ENCODE assay signal across 7 cellular contexts in genomic region chrY:26671078-26671879, GRCh38.
DNase-seq lines count a peak whose midpoint lies in the region; ATAC-seq and TF ChIP-seq lines count a peak whose summit lies in the region.
"Not testable (repeated sequence)": the region's sequence is repeated elsewhere in the genome, so short reads cannot be mapped to it uniquely, and the experiment has no call there.

No MANE protein-coding gene starts in this region.

- not testable (repeated sequence) for H3K27ac ChIP-seq in endodermal cell (ENCODE audit: low read depth, low read length); iPS-20b (ENCODE audit: low read length); gastrocnemius medialis

- WGBS in endodermal cell (ENCODE audit: insufficient coverage in 1 of 2, insufficient read length in 1 of 2), 2 experiments, result 80 to 83% methylated on average over 14 of the region's 14 CpGs

- H3K27me3 ChIP-seq in endodermal cell (ENCODE audit: control insufficient read depth, insufficient read depth, low read length, poor library complexity, severe bottlenecking); iPS-20b (ENCODE audit: insufficient read depth, low read length); gastrocnemius medialis: not testable (repeated sequence)

- TF ChIP-seq CTCF in GM10266 (IDR thresholded peaks at IDR 0.05; ENCODE audit: control insufficient read depth, insufficient read depth, low read depth, missing control alignments); endodermal cell (conservative IDR thresholded peaks at IDR 0.05); gastrocnemius medialis (IDR thresholded peaks at IDR 0.05 in 4 of 5, conservative IDR thresholded peaks at IDR 0.05 in 1 of 5): not testable (repeated sequence)

- not testable (repeated sequence) for H3K36me3 ChIP-seq in endodermal cell (ENCODE audit: control insufficient read depth, insufficient read depth, low read length); iPS-20b (ENCODE audit: insufficient read depth, low read depth, low read length); gastrocnemius medialis

- peaks cover 15% of the 10 kb centered on the region for H3K9me3 ChIP-seq in T-helper 17 cell (ENCODE audit: control insufficient read depth, low read length, poor library complexity, severe bottlenecking)
- peaks cover 30% of the 10 kb centered on the region for H3K9me3 ChIP-seq in endodermal cell (ENCODE audit: control insufficient read depth, low read length)
- H3K9me3 ChIP-seq in iPS-20b (ENCODE audit: insufficient read depth, low read depth, low read length), result peaks cover 33% of the 10 kb centered on the region
- not testable (repeated sequence) for H3K9me3 ChIP-seq in gastrocnemius medialis

- intact Hi-C loops in gastrocnemius medialis (cut with DNase I; ENCODE audit: low total_unique reads), result not testable (repeated sequence)

- not testable (repeated sequence) for TF ChIP-seq POLR2A in gastrocnemius medialis (IDR thresholded peaks at IDR 0.05)

- not testable (repeated sequence) for H3K27ac Mint-ChIP-seq in T-helper 17 cell, endodermal cell

- H3K4me1 Mint-ChIP-seq in T-helper 17 cell, endodermal cell: not testable (repeated sequence)

- not testable (repeated sequence) for H3K4me3 Mint-ChIP-seq in T-helper 17 cell, endodermal cell

- H3K4me3 ChIP-seq in endodermal cell (ENCODE audit: low read length), result peak overlapping the region; percentile 30
- H3K4me3 ChIP-seq in iPS-20b (ENCODE audit: low read length), result peak overlapping the region; percentile 5; the same call in 1 of the 2 replicates
- H3K4me3 ChIP-seq in gastrocnemius medialis, result peak overlapping the region in 1 of 4 donors; percentile 1

- ATAC-seq in HG02798 (IDR thresholded peaks at IDR 0.05; ENCODE audit: poor library complexity, unreplicated experiment) (peak; percentile 71), T-helper 17 cell (peak; percentile 49), gastrocnemius medialis (peak; percentile 62 to 69)

- in situ Hi-C loops in gastrocnemius medialis (cut with MboI; ENCODE audit: low sequenced_read_pairs in 4 of 4), result not testable (repeated sequence)

- H3K36me3 Mint-ChIP-seq in T-helper 17 cell (ENCODE audit: low read depth); endodermal cell (ENCODE audit: low read depth): not testable (repeated sequence)

- not testable (repeated sequence) for H3K9ac ChIP-seq in endodermal cell (ENCODE audit: extremely low read depth, low read length, poor library complexity, severe bottlenecking); iPS-20b (ENCODE audit: low read depth, low read length)

- not testable (repeated sequence) for H3K4me1 ChIP-seq in endodermal cell (ENCODE audit: control insufficient read depth, insufficient read depth, low read length); iPS-20b (ENCODE audit: insufficient read depth, low read length); gastrocnemius medialis

- DNase-seq in GM10266 (ENCODE audit: extremely low spot score) (peak; percentile 37), T-helper 17 cell (peak; percentile 18 to 24 (median 21)), gastrocnemius medialis (peak; percentile 26 to 46)
- peak; percentile 74 for DNase-seq in activated effector memory CD4-positive, alpha-beta T cell treated with anti-CD3 and anti-CD28 coated beads, Interleukin-2, amount 50 U/mL, for 16 hours
- DNase-seq in endodermal cell, result not testable (repeated sequence)

- not testable (repeated sequence) for H3K9me3 Mint-ChIP-seq in endodermal cell

- H3K27me3 Mint-ChIP-seq in T-helper 17 cell; endodermal cell (ENCODE audit: insufficient read depth): not testable (repeated sequence)
